Comparison of ENCODE assay signal across 8 cellular contexts in genomic region chr4:38672247-38673071, GRCh38. TPM values are rescaled to one million over a fixed set of nuclear protein-coding genes. Genes with fewer than 3 reads are reported as not detected.
DNase-seq lines count a peak whose midpoint lies in the region; ATAC-seq and TF ChIP-seq lines count a peak whose summit lies in the region.

No MANE protein-coding gene starts in this region.

- POLR2A ChIA-PET in IMR-90 (lab: Charles Lee; ENCODE audit: unreplicated experiment), result interaction anchor here (0.5 kb wide), 1 partner anchor 349 kb away, joined by 6 read pairs; no protein-coding TSS in a partner anchor

- in situ Hi-C loops in IMR-90 (cut with MboI; ENCODE audit: low sequenced_read_pairs), result loop anchor here (5.0 kb wide), 3 partner anchors 355 to 595 kb away; no protein-coding TSS in a partner anchor

- BruUV-seq in IMR-90 (replicated peaks; lab: Mats Ljungman, UMichigan), result no TSS peak

- H2BK20ac ChIP-seq in IMR-90 (ENCODE audit: low read depth, low read length), result no peak overlapping the region; the same call in 1 of the 2 replicates

- CTCF ChIA-PET in IMR-90 (lab: Yijun Ruan, JAX), result no interaction called here

- peaks cover 36% of the 10 kb centered on the region for H3F3A ChIP-seq in smooth muscle cell (ENCODE audit: low read depth)

- no peaks in the 10 kb centered on the region for H3K27me3 Mint-ChIP-seq in activated naive CD8-positive, alpha-beta T cell treated with anti-CD3 and anti-CD28 coated beads, Interleukin-2, amount 50 U/mL, for 24 hours

- peaks cover 31% of the 10 kb centered on the region for H3K9me1 ChIP-seq in IMR-90 (ENCODE audit: insufficient read depth, low read length)

- H3K4me1 Mint-ChIP-seq in activated naive CD8-positive, alpha-beta T cell treated with anti-CD3 and anti-CD28 coated beads, Interleukin-2, amount 50 U/mL, for 24 hours, result peaks cover 92% of the 10 kb centered on the region

- H2AK9ac ChIP-seq in IMR-90 (replicated peaks; ENCODE audit: low read depth, low read length, poor library complexity), result peak overlapping the region; percentile 63

- DNase-seq in IMR-90 (no peak), smooth muscle cell (lab: John Stamatoyannopoulos, UW; ENCODE audit: unreplicated experiment) (no peak), CD1c-positive myeloid dendritic cell (ENCODE audit: extremely low spot score) (no peak), SKM-1 treated with dmso at 0.1 percent for 144 hours (lab: John Stamatoyannopoulos, UW; ENCODE audit: unreplicated experiment) (no peak), NCI-H446 (lab: John Stamatoyannopoulos, UW) (no peak)
- DNase-seq in activated naive CD8-positive, alpha-beta T cell treated with anti-CD3 and anti-CD28 coated beads, Interleukin-2, amount 50 U/mL, for 24 hours, result no peak
- no peak for DNase-seq in stimulated activated naive CD4-positive, alpha-beta T cell treated with Interleukin-2 at 50 U/mL for 16 hours (lab: John Stamatoyannopoulos, UW)

- H2AFZ ChIP-seq in IMR-90 (replicated peaks; ENCODE audit: low read length, poor library complexity) (no peak overlapping the region), smooth muscle cell (ENCODE audit: low read depth) (no peak overlapping the region)

- no peak overlapping the region for H2BK120ac ChIP-seq in IMR-90 (ENCODE audit: low read depth, low read length)

- H3K4me1 ChIP-seq in IMR-90 (ENCODE audit: control insufficient read depth, insufficient read depth, low read length), result peaks cover 42% of the 10 kb centered on the region
- peaks cover 68% of the 10 kb centered on the region for H3K4me1 ChIP-seq in iPS-20b (ENCODE audit: insufficient read depth, low read length)
- H3K4me1 ChIP-seq in smooth muscle cell (ENCODE audit: low read depth), result peaks cover 75% of the 10 kb centered on the region

- H3K27ac ChIP-seq in IMR-90 (ENCODE audit: insufficient read depth, low read length), result peak overlapping the region; percentile 41; the same call in 1 of the 2 replicates
- peak overlapping the region; percentile 49 for H3K27ac ChIP-seq in iPS-20b (ENCODE audit: low read length)
- H3K27ac ChIP-seq in smooth muscle cell (ENCODE audit: low read depth), result peak overlapping the region; percentile 99

- dilution Hi-C loops in IMR-90 (cut with HindIII; ENCODE audit: low sequenced_read_pairs, unreplicated experiment), result no loop called here

- intact Hi-C loops in IMR-90 (cut with micrococcal nuclease), result no loop called here

- H3K79me1 ChIP-seq in IMR-90 (ENCODE audit: low read depth in 1 of 2, low read length in 2 of 2), result peaks cover 33 to 65% of the 10 kb centered on the region in 2 experiments

- H3K27me3 ChIP-seq in IMR-90 (ENCODE audit: control insufficient read depth, insufficient read depth, low read length), result no peaks in the 10 kb centered on the region
- H3K27me3 ChIP-seq in iPS-20b (ENCODE audit: insufficient read depth, low read length), result no peaks in the 10 kb centered on the region
- no peaks in the 10 kb centered on the region for H3K27me3 ChIP-seq in smooth muscle cell (ENCODE audit: low read depth)

- TF ChIP-seq POLR2A in IMR-90 (IDR thresholded peaks at IDR 0.05; ENCODE audit: low read depth, low read length), result no peak

- H3K9me3 ChIP-seq in IMR-90 (ENCODE audit: control insufficient read depth, insufficient read depth, low read length) (no peaks in the 10 kb centered on the region), iPS-20b (ENCODE audit: insufficient read depth, low read depth, low read length) (no peaks in the 10 kb centered on the region), smooth muscle cell (replicated peaks; ENCODE audit: low read depth) (no peaks in the 10 kb centered on the region)

- H4K8ac ChIP-seq in IMR-90 (ENCODE audit: low read depth in 2 of 2, low read length in 2 of 2), result peak overlapping the region in 1 of 2 experiments; percentile 42; a peak in 1 of 4 replicates

- no peaks in the 10 kb centered on the region for H3K36me3 Mint-ChIP-seq in activated naive CD8-positive, alpha-beta T cell treated with anti-CD3 and anti-CD28 coated beads, Interleukin-2, amount 50 U/mL, for 24 hours (ENCODE audit: low read depth)

- peaks cover 78% of the 10 kb centered on the region for H4K20me1 ChIP-seq in IMR-90 (ENCODE audit: insufficient read depth, low read length)
- peaks cover 73% of the 10 kb centered on the region for H4K20me1 ChIP-seq in smooth muscle cell (ENCODE audit: low read depth)

- H2BK5ac ChIP-seq in IMR-90 (ENCODE audit: low read depth, low read length, poor library complexity, severe bottlenecking), result peak overlapping the region; percentile 30

- peak overlapping the region; percentile 69; the same call in 1 of the 2 replicates for H3K14ac ChIP-seq in IMR-90 (replicated peaks; ENCODE audit: low read depth, low read length)

- H3K4me2 ChIP-seq in IMR-90 (ENCODE audit: low read depth, low read length), result peak overlapping the region; percentile 11; the same call in 1 of the 2 replicates
- peak overlapping the region; percentile 64 for H3K4me2 ChIP-seq in smooth muscle cell

- no peak overlapping the region for H3K56ac ChIP-seq in IMR-90 (ENCODE audit: extremely low read depth, insufficient read depth, low read length)

- no peak for TF ChIP-seq RAD21 in IMR-90 (IDR thresholded peaks at IDR 0.05; ENCODE audit: low read length)

- H3K4ac ChIP-seq in IMR-90 (ENCODE audit: low read depth, low read length), result peak overlapping the region; percentile 66

- H3K9ac ChIP-seq in IMR-90 (ENCODE audit: low read depth, low read length), result peak overlapping the region; percentile 16; the same call in 1 of the 2 replicates
- H3K9ac ChIP-seq in iPS-20b (ENCODE audit: low read depth, low read length), result peak overlapping the region; percentile 14; the same call in 1 of the 2 replicates
- H3K9ac ChIP-seq in smooth muscle cell (ENCODE audit: low read depth), result no peak overlapping the region

- H3K27ac Mint-ChIP-seq in activated naive CD8-positive, alpha-beta T cell treated with anti-CD3 and anti-CD28 coated beads, Interleukin-2, amount 50 U/mL, for 24 hours, result peak overlapping the region; percentile 63

- H2AK5ac ChIP-seq in IMR-90 (ENCODE audit: low read depth, low read length), result peak overlapping the region; percentile 3; the same call in 1 of the 2 replicates

- H3K36me3 ChIP-seq in IMR-90 (ENCODE audit: control insufficient read depth, insufficient read depth, low read length) (no peaks in the 10 kb centered on the region; the same call in 1 of the 2 replicates), iPS-20b (ENCODE audit: insufficient read depth, low read depth, low read length) (no peaks in the 10 kb centered on the region), smooth muscle cell (ENCODE audit: low read depth) (no peaks in the 10 kb centered on the region)

- 69% methylated on average over 8 of the region's 15 CpGs; no CpG with 5 or more reads in 1 of the 2 experiments for WGBS in IMR-90 (ENCODE audit: extremely low coverage in 2 of 2, insufficient read length in 1 of 2), 2 experiments
- 30% methylated on average over 14 of the region's 15 CpGs for WGBS in smooth muscle cell (ENCODE audit: low lambda C conversion rate)

- H3K23ac ChIP-seq in IMR-90 (ENCODE audit: low read depth, low read length), result peak overlapping the region; percentile 79; the same call in 1 of the 2 replicates

- H3K4me3 ChIP-seq in IMR-90 (ENCODE audit: insufficient read depth, low read depth, low read length) (no peak overlapping the region), iPS-20b (ENCODE audit: low read length) (peak overlapping the region; percentile 36; the same call in 1 of the 2 replicates), smooth muscle cell (peak overlapping the region; percentile 3)

- H3K4me3 Mint-ChIP-seq in activated naive CD8-positive, alpha-beta T cell treated with anti-CD3 and anti-CD28 coated beads, Interleukin-2, amount 50 U/mL, for 24 hours, result peak overlapping the region; percentile 21

- no peak for TF ChIP-seq CTCF in IMR-90 (conservative IDR thresholded peaks at IDR 0.05; ENCODE audit: low read depth, low read length)
- no peak for TF ChIP-seq CTCF in smooth muscle cell (IDR thresholded peaks at IDR 0.05; ENCODE audit: borderline replicate concordance, insufficient read depth, poor library complexity, severe bottlenecking)

- H4K5ac ChIP-seq in IMR-90 (ENCODE audit: low read depth, low read length), result no peak overlapping the region

- H2BK15ac ChIP-seq in IMR-90 (ENCODE audit: low read depth, low read length), result no peak overlapping the region

- no peaks in the 10 kb centered on the region for H3K9me3 Mint-ChIP-seq in activated naive CD8-positive, alpha-beta T cell treated with anti-CD3 and anti-CD28 coated beads, Interleukin-2, amount 50 U/mL, for 24 hours

- H3K79me2 ChIP-seq in smooth muscle cell (ENCODE audit: low read depth), result peaks cover 83% of the 10 kb centered on the region

- H4K91ac ChIP-seq in IMR-90 (ENCODE audit: insufficient read depth, low read depth, low read length), result peak overlapping the region; percentile 2; the same call in 1 of the 2 replicates

- H3K18ac ChIP-seq in IMR-90 (ENCODE audit: low read depth, low read length), result no peak overlapping the region; the same call in 1 of the 2 replicates

- ATAC-seq in IMR-90 (ENCODE audit: low read depth), result no peak; the same call in 1 of the 2 replicates
- ATAC-seq in activated naive CD8-positive, alpha-beta T cell treated with anti-CD3 and anti-CD28 coated beads, Interleukin-2, amount 50 U/mL, for 24 hours, result no peak

TF ChIP-seq in IMR-90, 13 proteins besides CTCF, POLR2A, EP300 and RAD21 (continues in another document):
- no peak for TF ChIP-seq MAFK (IDR thresholded peaks at IDR 0.05; ENCODE audit: low read depth, low read length)
- no peak for TF ChIP-seq NFE2L2 (IDR thresholded peaks at IDR 0.05; ENCODE audit: low read depth, low read length)
- TF ChIP-seq RFX5 (IDR thresholded peaks at IDR 0.05; ENCODE audit: low read depth, low read length), result no peak
- TF ChIP-seq FOS (IDR thresholded peaks at IDR 0.05; ENCODE audit: low read depth, low read length), result no peak
- TF ChIP-seq CEBPB (IDR thresholded peaks at IDR 0.05; ENCODE audit: low read depth, low read length), result no peak
- no peak for TF ChIP-seq MXI1 (IDR thresholded peaks at IDR 0.05; ENCODE audit: borderline replicate concordance, low read depth, low read length)
- TF ChIP-seq CHD1 (IDR thresholded peaks at IDR 0.05; ENCODE audit: low read depth, low read length), result no peak
- no peak for TF ChIP-seq RCOR1 (IDR thresholded peaks at IDR 0.05; ENCODE audit: insufficient replicate concordance, low read length)
- no peak for TF ChIP-seq BHLHE40 (IDR thresholded peaks at IDR 0.05; ENCODE audit: low read depth, low read length)

RNA-seq across cellular contexts. Expression of gene KLF3, which starts 8.5 kb away (rescaled TPM):
- total RNA-seq in IMR-90 (2012; rRNA removed), result 8.2 and 9.4 TPM in 2 replicates
- 11.6 and 12.6 TPM in 2 replicates for polyA plus RNA-seq in IMR-90 (2012; rRNA removed)
- 5.3 and 7.2 TPM in 2 replicates for polyA plus RNA-seq in IMR-90 (2012; cell fraction: cytosol; rRNA removed)
- 8.7 and 26.7 TPM in 2 replicates for polyA plus RNA-seq in IMR-90 (2012; cell fraction: nucleus; rRNA removed; ENCODE audit: low replicate concordance)
- 31.0 and 37.5 TPM in 2 replicates for total RNA-seq in smooth muscle cell
- 25.9 and 26.0 TPM in 2 replicates for polyA plus RNA-seq in smooth muscle cell

Comparison
In these comparisons a context has a peak if more than half of its experiments do, and no peak if none do; other contexts are left out.
1. H3K27ac ChIP-seq: peak in every context shown above with its lines; median percentile 99 in smooth muscle cell; 49 in iPS-20b; 41 in IMR-90.